11 cellular contexts compared by ENCODE assay signal in the genomic region with DNA sequence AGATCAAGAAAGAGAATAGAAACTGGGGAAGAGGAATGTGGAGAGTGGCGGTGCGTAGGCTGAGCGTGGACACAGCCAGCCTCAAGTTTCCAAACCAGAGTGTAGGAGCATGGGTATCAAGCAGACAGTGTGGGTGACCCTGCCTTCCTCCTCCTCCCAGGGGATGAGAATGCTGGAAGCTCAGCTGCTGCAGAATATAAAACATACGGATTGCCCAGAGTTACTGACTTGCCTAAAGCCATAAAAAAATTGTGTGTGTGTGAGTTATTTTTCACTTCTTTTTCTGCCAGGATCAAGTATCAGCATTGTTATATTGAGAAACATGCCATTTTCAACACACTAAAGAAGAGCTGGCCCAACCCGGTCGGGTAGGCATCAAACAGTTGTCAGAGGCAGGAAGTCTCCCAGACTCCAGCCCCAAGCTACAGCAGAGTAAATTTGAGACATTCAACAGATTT.
A peak's percentile ranks its signal among the peaks of the same experiment; 100 is the strongest.
DNase-seq lines count a peak whose midpoint lies in the region; ATAC-seq lines count a peak whose summit lies in the region.
"Had no signal": no experiment of that assay in that cellular context is flagged by ENCODE, and none has a peak within 500 bp of the region (broad histone marks: within the 10 kb centered on the region; RNA-seq: fewer than 3 reads in every experiment).

No MANE protein-coding gene starts in this region.

- H3K9me3 ChIP-seq in SJCRH30 (replicated peaks): no peaks in the 10 kb centered on the region

- peak; percentile 3 for DNase-seq in COLO829 (ENCODE audit: low spot score)
- peak; percentile 90 to 92 for DNase-seq in SJCRH30
- DNase-seq in left cardiac atrium: peak; percentile 44
- DNase-seq in posterior vena cava (ENCODE audit: low spot score): peak; percentile 87
- no peak for DNase-seq in SW 1271 (lab: John Stamatoyannopoulos, UW)
- DNase-seq in cortex of kidney (lab: John Stamatoyannopoulos, UW): no peak
- DNase-seq: activated CD8-positive, alpha-beta memory T cell treated with anti-CD3 and anti-CD28 coated beads, Interleukin-2, amount 50 U/mL, for 48 hours; effector memory CD8-positive, alpha-beta T cell had no signal

- peak overlapping the region; percentile 96 for H3K27ac ChIP-seq in SJCRH30
- H3K27ac ChIP-seq: SJSA1 had no signal

- intact Hi-C loops in left cardiac atrium (cut with DNase I): no loop called here
- intact Hi-C loops in posterior vena cava (cut with DNase I): no loop called here

- H3K36me3 ChIP-seq in SJCRH30: no peaks in the 10 kb centered on the region
- H3K36me3 ChIP-seq: SJSA1 had no signal

- H3K4me3 ChIP-seq in SJCRH30: peak overlapping the region; percentile 46
- H3K4me3 ChIP-seq: SJSA1 had no signal

- H3K27me3 ChIP-seq in SJCRH30: no peaks in the 10 kb centered on the region
- H3K27me3 ChIP-seq: SJSA1 had no signal

- ATAC-seq in left cardiac atrium (peak; percentile 93 to 98), GM21717 (IDR thresholded peaks at IDR 0.05; ENCODE audit: unreplicated experiment) (no peak), GM21528 (IDR thresholded peaks at IDR 0.05; ENCODE audit: low FRiP score, unreplicated experiment) (no peak)
- ATAC-seq: effector memory CD8-positive, alpha-beta T cell had no signal

- H3K4me1 ChIP-seq in SJCRH30: peaks cover 22% of the 10 kb centered on the region
- H3K4me1 ChIP-seq: SJSA1 had no signal

Comparison
In these comparisons a context has a peak if more than half of its experiments do, and no peak if none do; other contexts are left out.
1. DNase-seq: peak in COLO829 (single experiment), SJCRH30 (2 of 2), left cardiac atrium (single experiment) and posterior vena cava (single experiment); none in SW 1271 (0 of 2) and cortex of kidney (single experiment).
2. ATAC-seq: peak in left cardiac atrium (2 of 2); none in GM21717 (single experiment) and GM21528 (single experiment).